6 cellular contexts compared by ENCODE assay signal in the genomic region with DNA sequence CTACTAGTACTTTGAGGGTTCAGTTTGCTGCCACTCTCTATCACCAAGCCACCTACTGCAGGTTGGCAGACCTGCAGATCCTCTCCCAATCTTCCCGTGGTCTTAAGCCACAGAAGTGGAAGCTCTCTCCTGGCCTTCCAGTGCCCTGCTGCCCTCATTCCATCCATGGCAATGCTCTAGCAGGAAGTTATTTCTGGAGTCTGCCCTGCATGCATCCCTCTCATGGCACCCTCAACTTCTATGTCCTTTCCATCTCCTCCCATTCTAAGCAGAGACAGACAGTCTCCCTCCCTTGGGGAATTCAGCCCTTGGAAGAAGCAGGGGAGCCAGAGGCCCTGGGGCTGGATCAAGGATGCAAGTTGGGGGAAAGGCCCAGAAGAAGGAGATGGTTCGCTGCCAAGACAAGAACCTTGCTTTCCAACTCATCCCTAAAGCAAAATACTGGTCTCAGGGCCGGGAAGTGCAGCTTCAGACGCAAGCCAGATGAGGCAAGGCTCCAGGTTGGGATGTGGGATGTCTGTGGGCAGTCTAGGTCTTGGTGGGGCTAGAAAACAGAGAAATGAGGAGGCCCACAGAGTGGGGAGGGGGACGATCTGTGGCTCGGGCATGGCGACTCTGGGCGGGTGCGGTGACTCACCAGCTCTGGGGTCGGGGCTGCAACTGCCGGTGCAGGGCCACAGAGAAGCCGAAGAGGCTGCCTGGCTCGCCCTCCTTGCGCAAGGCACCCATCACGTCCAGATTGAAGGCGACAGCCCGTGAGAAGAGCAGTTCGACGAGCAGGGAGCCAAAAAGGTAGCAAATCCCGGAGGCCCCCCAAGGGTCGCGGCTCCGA. TPM values are rescaled to one million over a fixed set of nuclear protein-coding genes. Genes with fewer than 3 reads are reported as not detected.
A peak's percentile ranks its signal among the peaks of the same experiment; 100 is the strongest.
DNase-seq lines count a peak whose midpoint lies in the region; ATAC-seq and TF ChIP-seq lines count a peak whose summit lies in the region.

No MANE protein-coding gene starts in this region.

- H3K9me3 ChIP-seq in HUES6 (ENCODE audit: control insufficient read depth, insufficient read depth, low read depth, low read length) (no peaks in the 10 kb centered on the region), neural cell (ENCODE audit: low read length) (no peaks in the 10 kb centered on the region)

- no peaks in the 10 kb centered on the region for H3K9me2 ChIP-seq in neural cell (ENCODE audit: insufficient read depth, low read length)

- no peak for DNase-seq in HPDE6-E6E7 (ENCODE audit: extremely low spot score)
- no peak for DNase-seq in activated CD4-positive, alpha-beta T cell treated with anti-CD3 and anti-CD28 coated beads, Interleukin-2, amount 50 U/mL, for 48 hours

- peaks cover 26% of the 10 kb centered on the region for H3K27me3 Mint-ChIP-seq in brain

- H2AFZ ChIP-seq in neural cell (ENCODE audit: low read depth, low read length), result peak overlapping the region; percentile 41

- TF ChIP-seq CTCF in brain (conservative IDR thresholded peaks at IDR 0.05), result no peak
- TF ChIP-seq CTCF in neural cell (IDR thresholded peaks at IDR 0.05; ENCODE audit: poor library complexity, severe bottlenecking), result no peak

- H3K27me3 ChIP-seq in HUES6 (ENCODE audit: control insufficient read depth, insufficient read depth, low read length) (peaks cover 26% of the 10 kb centered on the region), neural cell (ENCODE audit: insufficient read depth, low read depth, low read length) (peaks cover 10% of the 10 kb centered on the region)

- H3K9me3 Mint-ChIP-seq in brain, result no peaks in the 10 kb centered on the region

- H3K4me2 ChIP-seq in neural cell (ENCODE audit: low read length), result peak overlapping the region; percentile 57

- TF ChIP-seq EP300 in neural cell (conservative IDR thresholded peaks at IDR 0.05; ENCODE audit: poor library complexity, severe bottlenecking), result no peak

- TF ChIP-seq RAD21 in neural cell (conservative IDR thresholded peaks at IDR 0.05), result no peak

- H3K79me2 ChIP-seq in neural cell (replicated peaks; ENCODE audit: insufficient read depth, low read length), result no peaks in the 10 kb centered on the region

- H3K4me1 Mint-ChIP-seq in brain, result peaks cover 75% of the 10 kb centered on the region

- H3K36me3 ChIP-seq in HUES6 (ENCODE audit: control insufficient read depth, insufficient read depth, low read length) (no peaks in the 10 kb centered on the region; the same call in 1 of the 2 replicates), neural cell (ENCODE audit: insufficient read depth, low read length) (no peaks in the 10 kb centered on the region)

- peak overlapping the region; percentile 77 for H3K9ac ChIP-seq in HUES6 (ENCODE audit: low read length)
- H3K9ac ChIP-seq in neural cell (ENCODE audit: low read length), result peak overlapping the region; percentile 56

- H3K36me3 Mint-ChIP-seq in brain, result peaks cover 7% of the 10 kb centered on the region

- no peaks in the 10 kb centered on the region for H3F3A ChIP-seq in neural cell (ENCODE audit: insufficient read depth, low read length, poor library complexity, severe bottlenecking)

- H3K27ac Mint-ChIP-seq in brain, result peak overlapping the region; percentile 85 to 94 (median 91)

- H3K4me1 ChIP-seq in HUES6 (ENCODE audit: control insufficient read depth, insufficient read depth, low read length), result peaks cover 22% of the 10 kb centered on the region

- no peak for ATAC-seq in GM21447 (IDR thresholded peaks at IDR 0.05; ENCODE audit: unreplicated experiment)

- peak overlapping the region; percentile 92 for H3K4me3 ChIP-seq in HUES6 (ENCODE audit: low read depth, low read length)
- H3K4me3 ChIP-seq in neural cell (ENCODE audit: low read length), result peak overlapping the region; percentile 82

- H4K20me1 ChIP-seq in neural cell (ENCODE audit: insufficient read depth), result no peaks in the 10 kb centered on the region

- H3K27ac ChIP-seq in HUES6 (ENCODE audit: low read depth, low read length) (no peak overlapping the region), neural cell (ENCODE audit: low read length) (no peak overlapping the region)

- peak overlapping the region; percentile 89 to 92 (median 91) for H3K4me3 Mint-ChIP-seq in brain

TF ChIP-seq in neural cell, 6 proteins besides CTCF, POLR2A, EP300 and RAD21:
- TF ChIP-seq, protein P1, sequence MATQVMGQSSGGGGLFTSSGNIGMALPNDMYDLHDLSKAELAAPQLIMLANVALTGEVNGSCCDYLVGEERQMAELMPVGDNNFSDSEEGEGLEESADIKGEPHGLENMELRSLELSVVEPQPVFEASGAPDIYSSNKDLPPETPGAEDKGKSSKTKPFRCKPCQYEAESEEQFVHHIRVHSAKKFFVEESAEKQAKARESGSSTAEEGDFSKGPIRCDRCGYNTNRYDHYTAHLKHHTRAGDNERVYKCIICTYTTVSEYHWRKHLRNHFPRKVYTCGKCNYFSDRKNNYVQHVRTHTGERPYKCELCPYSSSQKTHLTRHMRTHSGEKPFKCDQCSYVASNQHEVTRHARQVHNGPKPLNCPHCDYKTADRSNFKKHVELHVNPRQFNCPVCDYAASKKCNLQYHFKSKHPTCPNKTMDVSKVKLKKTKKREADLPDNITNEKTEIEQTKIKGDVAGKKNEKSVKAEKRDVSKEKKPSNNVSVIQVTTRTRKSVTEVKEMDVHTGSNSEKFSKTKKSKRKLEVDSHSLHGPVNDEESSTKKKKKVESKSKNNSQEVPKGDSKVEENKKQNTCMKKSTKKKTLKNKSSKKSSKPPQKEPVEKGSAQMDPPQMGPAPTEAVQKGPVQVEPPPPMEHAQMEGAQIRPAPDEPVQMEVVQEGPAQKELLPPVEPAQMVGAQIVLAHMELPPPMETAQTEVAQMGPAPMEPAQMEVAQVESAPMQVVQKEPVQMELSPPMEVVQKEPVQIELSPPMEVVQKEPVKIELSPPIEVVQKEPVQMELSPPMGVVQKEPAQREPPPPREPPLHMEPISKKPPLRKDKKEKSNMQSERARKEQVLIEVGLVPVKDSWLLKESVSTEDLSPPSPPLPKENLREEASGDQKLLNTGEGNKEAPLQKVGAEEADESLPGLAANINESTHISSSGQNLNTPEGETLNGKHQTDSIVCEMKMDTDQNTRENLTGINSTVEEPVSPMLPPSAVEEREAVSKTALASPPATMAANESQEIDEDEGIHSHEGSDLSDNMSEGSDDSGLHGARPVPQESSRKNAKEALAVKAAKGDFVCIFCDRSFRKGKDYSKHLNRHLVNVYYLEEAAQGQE (IDR thresholded peaks at IDR 0.05; ENCODE audit: borderline replicate concordance), result no peak
- TF ChIP-seq SMC3 (conservative IDR thresholded peaks at IDR 0.05; ENCODE audit: poor library complexity) (no peak), TAF1 (IDR thresholded peaks at IDR 0.05; ENCODE audit: low read depth) (no peak), POLR2AphosphoS5 (IDR thresholded peaks at IDR 0.05) (no peak), EZH2 (IDR thresholded peaks at IDR 0.05; ENCODE audit: borderline replicate concordance, insufficient read depth, low read length, poor library complexity, severe bottlenecking) (no peak), MXI1 (conservative IDR thresholded peaks at IDR 0.05; ENCODE audit: poor library complexity, severe bottlenecking) (peak; percentile 43)

RNA-seq across cellular contexts. Expression of a gene that starts 0.6 kb away (rescaled TPM):
- polyA plus RNA-seq in brain (ENCODE audit: insufficient read depth, low read depth, low replicate concordance) (17.4 TPM), neural cell (13.5 and 17.1 TPM in 2 replicates)
- 6.5 and 6.6 TPM in 2 replicates for polyA minus RNA-seq in neural cell

RNA-seq across cellular contexts. Expression of a gene that starts 8.8 kb away (rescaled TPM):
- polyA plus RNA-seq in brain (ENCODE audit: insufficient read depth, low read depth, low replicate concordance), result 257 TPM
- 217 and 261 TPM in 2 replicates for polyA plus RNA-seq in neural cell
- 24.8 and 35.9 TPM in 2 replicates for polyA minus RNA-seq in neural cell

RNA-seq across cellular contexts. Expression of a gene that starts 13.1 kb away (rescaled TPM):
- 2.0 TPM for polyA plus RNA-seq in brain (ENCODE audit: insufficient read depth, low read depth, low replicate concordance)
- polyA plus RNA-seq in neural cell, result 3.4 and 6.6 TPM in 2 replicates
- polyA minus RNA-seq in neural cell, result 2.0 and 2.7 TPM in 2 replicates

RNA-seq across cellular contexts. Expression of a gene that starts 21.8 kb away (rescaled TPM):
- 568 TPM for polyA plus RNA-seq in brain (ENCODE audit: insufficient read depth, low read depth, low replicate concordance)
- 217 and 246 TPM in 2 replicates for polyA plus RNA-seq in neural cell
- polyA minus RNA-seq in neural cell, result 108 and 122 TPM in 2 replicates

RNA-seq across cellular contexts. Expression of a gene that starts 35.9 kb away (rescaled TPM):
- 26.9 TPM for polyA plus RNA-seq in brain (ENCODE audit: insufficient read depth, low read depth, low replicate concordance)
- 14.7 and 16.0 TPM in 2 replicates for polyA plus RNA-seq in neural cell
- polyA minus RNA-seq in neural cell, result 27.0 and 31.7 TPM in 2 replicates
